In genomic region chr13:34000955-34001354, GRCh38 we compare ENCODE assay signal across 21 cellular contexts.
DNase-seq lines count a peak whose midpoint lies in the region; ATAC-seq, FAIRE-seq and TF ChIP-seq lines count a peak whose summit lies in the region.
"Had no signal": no experiment of that assay in that cellular context is flagged by ENCODE, and none has a peak within 500 bp of the region (broad histone marks: within the 10 kb centered on the region; RNA-seq: fewer than 3 reads in every experiment).

No MANE protein-coding gene starts in this region.

- H3K4me1 ChIP-seq in PC-3 (ENCODE audit: insufficient read depth, low read length) = peaks cover 51% of the 10 kb centered on the region

- H3F3A ChIP-seq in PC-3 (ENCODE audit: low read length, unreplicated experiment) (peaks cover 6% of the 10 kb centered on the region), neural cell (ENCODE audit: insufficient read depth, low read length, poor library complexity, severe bottlenecking) (no peaks in the 10 kb centered on the region)

- no peak for TF ChIP-seq CTCF in PC-3 (conservative IDR thresholded peaks at IDR 0.05; ENCODE audit: low read depth, low read length)
- no peak for TF ChIP-seq CTCF in neural cell (IDR thresholded peaks at IDR 0.05; ENCODE audit: poor library complexity, severe bottlenecking)

- TF ChIP-seq RAD21 in neural cell (conservative IDR thresholded peaks at IDR 0.05) = peak; percentile 16

- H2AFZ ChIP-seq in PC-3 (ENCODE audit: low read length) (no peak overlapping the region), neural cell (ENCODE audit: low read depth, low read length) (no peak overlapping the region)
- H2AFZ ChIP-seq: PC-9 had no signal

- no peaks in the 10 kb centered on the region for H3K79me2 ChIP-seq in PC-3 (ENCODE audit: low read length)
- no peaks in the 10 kb centered on the region for H3K79me2 ChIP-seq in neural cell (replicated peaks; ENCODE audit: insufficient read depth, low read length)

- H4K20me1 ChIP-seq in PC-3 (ENCODE audit: low read length) (no peaks in the 10 kb centered on the region), neural cell (ENCODE audit: insufficient read depth) (no peaks in the 10 kb centered on the region)

- H3K27ac ChIP-seq in PC-3 (ENCODE audit: low read length) (peak overlapping the region; percentile 72; the same call in 1 of the 2 replicates), neural cell (ENCODE audit: low read length) (no peak overlapping the region)
- H3K27ac ChIP-seq: PC-9 had no signal

- CTCF ChIA-PET in PC-3 (lab: Charles Lee) = no interaction called here

- ATAC-seq in Right ventricle myocardium superior (ENCODE audit: poor library complexity) (peak; percentile 23), PC-3 (no peak)
- ATAC-seq: T-cell had no signal

- H3K4me3 ChIP-seq in PC-3 (ENCODE audit: low read length) (no peak overlapping the region), neural cell (ENCODE audit: low read length) (no peak overlapping the region)
- H3K4me3 ChIP-seq: PC-9 had no signal

- POLR2A ChIA-PET in PC-3 (lab: Charles Lee; ENCODE audit: unreplicated experiment) = no interaction called here

- H3K27me3 ChIP-seq in PC-3 (ENCODE audit: low read length) (no peaks in the 10 kb centered on the region), neural cell (ENCODE audit: insufficient read depth, low read depth, low read length) (no peaks in the 10 kb centered on the region)

- TF ChIP-seq EP300 in neural cell (conservative IDR thresholded peaks at IDR 0.05; ENCODE audit: poor library complexity, severe bottlenecking) = no peak

- intact Hi-C loops in Right ventricle myocardium superior (cut with DNase I) (no loop called here), cardiac septum (cut with DNase I) (no loop called here), PC-3 (cut with micrococcal nuclease) (loop anchor here (2.0 kb wide), 2 partner anchors 24 to 76 kb away; no protein-coding TSS in a partner anchor)

- no peak overlapping the region for H3K9ac ChIP-seq in PC-3 (ENCODE audit: low read length)
- no peak overlapping the region for H3K9ac ChIP-seq in neural cell (ENCODE audit: low read length)
- H3K9ac ChIP-seq: SK-N-SH had no signal

- no peak overlapping the region; the same call in 1 of the 2 replicates for H3K4me2 ChIP-seq in PC-3 (ENCODE audit: low read length)
- H3K4me2 ChIP-seq in neural cell (ENCODE audit: low read length) = no peak overlapping the region
- H3K4me2 ChIP-seq: PC-9, SK-N-SH had no signal

- H3K9me2 ChIP-seq in PC-3 (replicated peaks; ENCODE audit: low read length) (no peaks in the 10 kb centered on the region), neural cell (ENCODE audit: insufficient read depth, low read length) (no peaks in the 10 kb centered on the region)
- H3K9me2 ChIP-seq: SK-N-SH had no signal

- BruUV-seq in PC-3 (replicated peaks; lab: Mats Ljungman, UMichigan) = no TSS peak

- DNase-seq in Right ventricle myocardium superior (no peak), cardiac septum (ENCODE audit: low spot score) (no peak), M059J (ENCODE audit: low read depth) (peak; percentile 40), PC-3 (no peak), NCI-H187 (lab: John Stamatoyannopoulos, UW) (no peak), RKO (ENCODE audit: low spot score) (no peak), RCC 7860 (ENCODE audit: low spot score) (no peak)
- DNase-seq: DMS 273 treated with DMSO at 0.1 percent for 48 hours, EL, H9, IMR-90, Karpas-422, MM.1S, NCI-H1105 treated with DMSO at 0.1 percent for 48 hours, NCI-H2029 treated with DMSO at 0.1 percent for 48 hours, NCI-H510A, PC-9, SHP77, SK-N-SH, T-cell had no signal

- no peak for FAIRE-seq in RCC 7860 (lab: Jason Lieb, UNC)

- no peaks in the 10 kb centered on the region for H3K36me3 ChIP-seq in PC-3 (ENCODE audit: low read depth, low read length)
- no peaks in the 10 kb centered on the region for H3K36me3 ChIP-seq in neural cell (ENCODE audit: insufficient read depth, low read length)

- no peaks in the 10 kb centered on the region for H3K9me3 ChIP-seq in PC-3 (ENCODE audit: low read length)
- no peaks in the 10 kb centered on the region for H3K9me3 ChIP-seq in neural cell (ENCODE audit: low read length)
- H3K9me3 ChIP-seq: SK-N-SH had no signal

TF ChIP-seq in neural cell, 6 proteins besides CTCF, POLR2A, EP300 and RAD21:
- TF ChIP-seq SMC3 (conservative IDR thresholded peaks at IDR 0.05; ENCODE audit: poor library complexity) = no peak
- TF ChIP-seq MXI1 (conservative IDR thresholded peaks at IDR 0.05; ENCODE audit: poor library complexity, severe bottlenecking) = no peak
- TF ChIP-seq, protein P1, sequence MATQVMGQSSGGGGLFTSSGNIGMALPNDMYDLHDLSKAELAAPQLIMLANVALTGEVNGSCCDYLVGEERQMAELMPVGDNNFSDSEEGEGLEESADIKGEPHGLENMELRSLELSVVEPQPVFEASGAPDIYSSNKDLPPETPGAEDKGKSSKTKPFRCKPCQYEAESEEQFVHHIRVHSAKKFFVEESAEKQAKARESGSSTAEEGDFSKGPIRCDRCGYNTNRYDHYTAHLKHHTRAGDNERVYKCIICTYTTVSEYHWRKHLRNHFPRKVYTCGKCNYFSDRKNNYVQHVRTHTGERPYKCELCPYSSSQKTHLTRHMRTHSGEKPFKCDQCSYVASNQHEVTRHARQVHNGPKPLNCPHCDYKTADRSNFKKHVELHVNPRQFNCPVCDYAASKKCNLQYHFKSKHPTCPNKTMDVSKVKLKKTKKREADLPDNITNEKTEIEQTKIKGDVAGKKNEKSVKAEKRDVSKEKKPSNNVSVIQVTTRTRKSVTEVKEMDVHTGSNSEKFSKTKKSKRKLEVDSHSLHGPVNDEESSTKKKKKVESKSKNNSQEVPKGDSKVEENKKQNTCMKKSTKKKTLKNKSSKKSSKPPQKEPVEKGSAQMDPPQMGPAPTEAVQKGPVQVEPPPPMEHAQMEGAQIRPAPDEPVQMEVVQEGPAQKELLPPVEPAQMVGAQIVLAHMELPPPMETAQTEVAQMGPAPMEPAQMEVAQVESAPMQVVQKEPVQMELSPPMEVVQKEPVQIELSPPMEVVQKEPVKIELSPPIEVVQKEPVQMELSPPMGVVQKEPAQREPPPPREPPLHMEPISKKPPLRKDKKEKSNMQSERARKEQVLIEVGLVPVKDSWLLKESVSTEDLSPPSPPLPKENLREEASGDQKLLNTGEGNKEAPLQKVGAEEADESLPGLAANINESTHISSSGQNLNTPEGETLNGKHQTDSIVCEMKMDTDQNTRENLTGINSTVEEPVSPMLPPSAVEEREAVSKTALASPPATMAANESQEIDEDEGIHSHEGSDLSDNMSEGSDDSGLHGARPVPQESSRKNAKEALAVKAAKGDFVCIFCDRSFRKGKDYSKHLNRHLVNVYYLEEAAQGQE (IDR thresholded peaks at IDR 0.05; ENCODE audit: borderline replicate concordance) = no peak
- no peak for TF ChIP-seq EZH2 (IDR thresholded peaks at IDR 0.05; ENCODE audit: borderline replicate concordance, insufficient read depth, low read length, poor library complexity, severe bottlenecking)
